In genomic region chr12:106759526-106760183, GRCh38 we compare ENCODE assay signal across 8 cellular contexts. TPM values are rescaled to one million over a fixed set of nuclear protein-coding genes. Genes with fewer than 3 reads are reported as not detected.
DNase-seq lines count a peak whose midpoint lies in the region; ATAC-seq and TF ChIP-seq lines count a peak whose summit lies in the region.

No MANE protein-coding gene starts in this region.

- H3K4me2 ChIP-seq in PC-9: no peak overlapping the region

- no peak overlapping the region for H3K27ac ChIP-seq in PC-9

- H3K9me2 ChIP-seq in PC-9 (ENCODE audit: insufficient read depth): no peaks in the 10 kb centered on the region

- no peak for TF ChIP-seq CTCF in PC-9 (conservative IDR thresholded peaks at IDR 0.05)

- H3F3A ChIP-seq in PC-9 (ENCODE audit: insufficient read depth, low read depth): no peaks in the 10 kb centered on the region

- CTCF ChIA-PET in activated CD4-positive, alpha-beta memory T cell treated with anti-CD3 and anti-CD28 coated beads, Interleukin-2, amount 10 ng/mL, durations not matched to agents 7 days and 5 days (lab: Charles Lee): interaction anchor here (1.7 kb wide), 1 partner anchor 13 kb away, joined by 9 read pairs; no protein-coding TSS in a partner anchor
- CTCF ChIA-PET in PC-9 (lab: Charles Lee): no interaction called here

- H3K36me3 Mint-ChIP-seq in activated CD4-positive, alpha-beta memory T cell treated with anti-CD3 and anti-CD28 coated beads, Interleukin-2, amount 10 ng/mL, durations not matched to agents 7 days and 5 days (ENCODE audit: low read depth): no peaks in the 10 kb centered on the region
- no peaks in the 10 kb centered on the region for H3K36me3 Mint-ChIP-seq in naive B cell

- H3K27me3 ChIP-seq in PC-9 (ENCODE audit: insufficient read depth, low read depth): no peaks in the 10 kb centered on the region

- DNase-seq in activated CD4-positive, alpha-beta memory T cell treated with anti-CD3 and anti-CD28 coated beads, Interleukin-2, amount 10 ng/mL, durations not matched to agents 7 days and 5 days: no peak
- DNase-seq in naive B cell: no peak
- no peak for DNase-seq in NCI-H1092 treated with DMSO at 0.1 percent for 48 hours (lab: John Stamatoyannopoulos, UW)
- no peak for DNase-seq in mesenteric fat pad (ENCODE audit: low spot score)
- DNase-seq in middle frontal gyrus (ENCODE audit: extremely low spot score, low spot score): no peak
- DNase-seq in PC-9: no peak

- no peaks in the 10 kb centered on the region for H3K27me3 Mint-ChIP-seq in activated CD4-positive, alpha-beta memory T cell treated with anti-CD3 and anti-CD28 coated beads, Interleukin-2, amount 10 ng/mL, durations not matched to agents 7 days and 5 days
- H3K27me3 Mint-ChIP-seq in naive B cell: peaks cover 0 to 3% (median 0%) of the 10 kb centered on the region in 3 donors

- intact Hi-C loops in PC-9 (cut with micrococcal nuclease; ENCODE audit: unreplicated experiment): no loop called here

- no TSS peak for BruUV-seq in PC-9 (replicated peaks; lab: Mats Ljungman, UMichigan)

- no peak overlapping the region for H2AFZ ChIP-seq in PC-9

- H3K27ac Mint-ChIP-seq in activated CD4-positive, alpha-beta memory T cell treated with anti-CD3 and anti-CD28 coated beads, Interleukin-2, amount 10 ng/mL, durations not matched to agents 7 days and 5 days: peak overlapping the region; percentile 67
- peak overlapping the region in 5 of 6 donors; percentile 18 to 93 (median 74) for H3K27ac Mint-ChIP-seq in naive B cell

- POLR2A ChIA-PET in activated CD4-positive, alpha-beta memory T cell treated with anti-CD3 and anti-CD28 coated beads, Interleukin-2, amount 10 ng/mL, durations not matched to agents 7 days and 5 days (lab: Charles Lee): interaction anchor here (0.8 to 2.4 kb wide), 2 partner anchors 12 to 15 kb away, joined by 3 to 10 read pairs; partner anchors contain the start of gene RIC8B
- POLR2A ChIA-PET in PC-9 (lab: Charles Lee; ENCODE audit: unreplicated experiment): no interaction called here

- H4K20me1 ChIP-seq in PC-9 (ENCODE audit: insufficient read depth): no peaks in the 10 kb centered on the region

- H3K9me3 Mint-ChIP-seq in activated CD4-positive, alpha-beta memory T cell treated with anti-CD3 and anti-CD28 coated beads, Interleukin-2, amount 10 ng/mL, durations not matched to agents 7 days and 5 days: no peaks in the 10 kb centered on the region
- H3K9me3 Mint-ChIP-seq in naive B cell: no peaks in the 10 kb centered on the region

- H3K9me3 ChIP-seq in ES-I3 (ENCODE audit: control insufficient read depth, insufficient read depth, low read length) (no peaks in the 10 kb centered on the region), PC-9 (ENCODE audit: insufficient read depth, low read depth) (no peaks in the 10 kb centered on the region)

- peak; percentile 20 for ATAC-seq in GM21825 (IDR thresholded peaks at IDR 0.05; ENCODE audit: unreplicated experiment)
- no peak for ATAC-seq in naive B cell (ENCODE audit: low read depth in 2 of 2)

- H3K4me1 Mint-ChIP-seq in activated CD4-positive, alpha-beta memory T cell treated with anti-CD3 and anti-CD28 coated beads, Interleukin-2, amount 10 ng/mL, durations not matched to agents 7 days and 5 days: peaks cover 11% of the 10 kb centered on the region
- H3K4me1 Mint-ChIP-seq in naive B cell: peaks cover 19 to 23% (median 23%) of the 10 kb centered on the region in 3 donors

- peak overlapping the region; percentile 12 for H3K4me3 Mint-ChIP-seq in activated CD4-positive, alpha-beta memory T cell treated with anti-CD3 and anti-CD28 coated beads, Interleukin-2, amount 10 ng/mL, durations not matched to agents 7 days and 5 days
- H3K4me3 Mint-ChIP-seq in naive B cell: peak overlapping the region in 7 of 8 donors; percentile 53 to 82 (median 69)

- peak overlapping the region; percentile 27; the same call in 1 of the 2 replicates for H3K9ac ChIP-seq in ES-I3 (ENCODE audit: low read depth, low read length)

- no peak overlapping the region for H3K4me3 ChIP-seq in PC-9

- peaks cover 11% of the 10 kb centered on the region for H3K4me1 ChIP-seq in ES-I3 (ENCODE audit: insufficient read depth, low read length)
- H3K4me1 ChIP-seq in PC-9 (replicated peaks; ENCODE audit: insufficient read depth): no peaks in the 10 kb centered on the region

- no peaks in the 10 kb centered on the region for H3K79me2 ChIP-seq in PC-9 (ENCODE audit: low read depth)

- no peaks in the 10 kb centered on the region for H3K36me3 ChIP-seq in ES-I3 (ENCODE audit: insufficient read depth, low read length)
- H3K36me3 ChIP-seq in PC-9 (ENCODE audit: low read depth): no peaks in the 10 kb centered on the region

RNA-seq across cellular contexts. Expression of gene RIC8B, which starts 14.8 kb away (rescaled TPM):
- 10 to 100 TPM in 1 of 2 experiments, 1 to 10 TPM in 1; 9.1 to 11.6 TPM for total RNA-seq in activated CD4-positive, alpha-beta memory T cell treated with anti-CD3 and anti-CD28 coated beads, Interleukin-2, amount 10 ng/mL, durations not matched to agents 7 days and 5 days
- 1 to 10 TPM in 1 of 6 donors, under 1 TPM in 4, not detected in 1; 0.72 to 1.2 (median 0.78) TPM for polyA plus RNA-seq in naive B cell (ENCODE audit: low read depth in 6 of 6)
- 23.3 TPM for total RNA-seq in mesenteric fat pad
- 9.0 and 14.9 TPM in 2 replicates for total RNA-seq in PC-9 (2021)
